23 cellular contexts compared by ENCODE assay signal in genomic region chrX:84219551-84219950, GRCh38. TPM values are rescaled to one million over a fixed set of nuclear protein-coding genes. Genes with fewer than 3 reads are reported as not detected.
DNase-seq lines count a peak whose midpoint lies in the region; ATAC-seq lines count a peak whose summit lies in the region.
"Had no signal": no experiment of that assay in that cellular context is flagged by ENCODE, and none has a peak within 500 bp of the region (broad histone marks: within the 10 kb centered on the region; RNA-seq: fewer than 3 reads in every experiment).

No MANE protein-coding gene starts in this region.

- no peak overlapping the region for H3K27ac Mint-ChIP-seq in effector memory CD8-positive, alpha-beta T cell
- H3K27ac Mint-ChIP-seq: activated naive CD8-positive, alpha-beta T cell treated with anti-CD3 and anti-CD28 coated beads, Interleukin-2, amount 10 ng/mL, durations not matched to agents 7 days and 5 days; activated T-helper 1 cell treated with anti-CD3 and anti-CD28 coated beads, Interleukin-12 subunit alpha, Interleukin-12 subunit beta, Interleukin-2, Interleukin-4 antibody, amounts not matched to agents 30 ng/mL and 10 ng/mL and 1 ng/mL, durations not matched to agents 14 hours and 24 hours and 36 hours had no signal

- peak; percentile 1 for DNase-seq in A172 (ENCODE audit: low spot score)
- peak; percentile 55 for DNase-seq in NCI-H226
- peak; percentile 18 for DNase-seq in epithelial cell of prostate (ENCODE audit: low read depth, low spot score)
- DNase-seq in HPDE6-E6E7 (ENCODE audit: extremely low spot score) = no peak
- DNase-seq in effector memory CD8-positive, alpha-beta T cell = no peak
- no peak for DNase-seq in hippocampal formation (lab: John Stamatoyannopoulos, UW)
- DNase-seq: activated naive CD8-positive, alpha-beta T cell treated with anti-CD3 and anti-CD28 coated beads, Interleukin-2, amount 10 ng/mL, durations not matched to agents 7 days and 5 days; central memory CD4-positive, alpha-beta T cell; hypothalamus; IMR-90; left ventricle myocardium inferior; MV-4-11; NCI-H446 treated with DMSO at 0.1 percent for 48 hours; Peyer's patch; stimulated activated CD4-positive, alpha-beta T cell treated with anti-CD3 and anti-CD28 coated beads, Interleukin-1b, Interleukin-23, amount 100 ng/mL, for 48 hours; SW 1271 had no signal

- H3K4me1 Mint-ChIP-seq in effector memory CD8-positive, alpha-beta T cell (ENCODE audit: low read depth in 2 of 2) = no peaks in the 10 kb centered on the region
- H3K4me1 Mint-ChIP-seq: activated naive CD8-positive, alpha-beta T cell treated with anti-CD3 and anti-CD28 coated beads, Interleukin-2, amount 10 ng/mL, durations not matched to agents 7 days and 5 days had no signal

- no peaks in the 10 kb centered on the region for H3K36me3 Mint-ChIP-seq in effector memory CD8-positive, alpha-beta T cell (ENCODE audit: insufficient read depth)
- H3K36me3 Mint-ChIP-seq: activated naive CD8-positive, alpha-beta T cell treated with anti-CD3 and anti-CD28 coated beads, Interleukin-2, amount 10 ng/mL, durations not matched to agents 7 days and 5 days had no signal

- ATAC-seq in GM18861 (IDR thresholded peaks at IDR 0.05; ENCODE audit: unreplicated experiment) (peak; percentile 71), HG02798 (IDR thresholded peaks at IDR 0.05; ENCODE audit: poor library complexity, unreplicated experiment) (no peak)
- ATAC-seq in effector memory CD8-positive, alpha-beta T cell (replicated peaks) = no peak
- ATAC-seq: HCT116, sciatic nerve had no signal

- H3K27me3 Mint-ChIP-seq in effector memory CD8-positive, alpha-beta T cell = no peaks in the 10 kb centered on the region
- H3K27me3 Mint-ChIP-seq: activated naive CD8-positive, alpha-beta T cell treated with anti-CD3 and anti-CD28 coated beads, Interleukin-2, amount 10 ng/mL, durations not matched to agents 7 days and 5 days had no signal

- H3K27ac ChIP-seq in epithelial cell of prostate = no peak overlapping the region
- H3K27ac ChIP-seq: left ventricle myocardium inferior, Peyer's patch, suprapubic skin, VCaP had no signal

- H3K4me3 Mint-ChIP-seq in effector memory CD8-positive, alpha-beta T cell = no peak overlapping the region
- H3K4me3 Mint-ChIP-seq: activated naive CD8-positive, alpha-beta T cell treated with anti-CD3 and anti-CD28 coated beads, Interleukin-2, amount 10 ng/mL, durations not matched to agents 7 days and 5 days; activated T-helper 1 cell treated with anti-CD3 and anti-CD28 coated beads, Interleukin-12 subunit alpha, Interleukin-12 subunit beta, Interleukin-2, Interleukin-4 antibody, amounts not matched to agents 30 ng/mL and 10 ng/mL and 1 ng/mL, durations not matched to agents 14 hours and 24 hours and 36 hours had no signal

- H3K9me3 Mint-ChIP-seq in effector memory CD8-positive, alpha-beta T cell = peaks cover 0 to 1% of the 10 kb centered on the region in 2 donors
- H3K9me3 Mint-ChIP-seq: activated naive CD8-positive, alpha-beta T cell treated with anti-CD3 and anti-CD28 coated beads, Interleukin-2, amount 10 ng/mL, durations not matched to agents 7 days and 5 days; activated T-helper 1 cell treated with anti-CD3 and anti-CD28 coated beads, Interleukin-12 subunit alpha, Interleukin-12 subunit beta, Interleukin-2, Interleukin-4 antibody, amounts not matched to agents 30 ng/mL and 10 ng/mL and 1 ng/mL, durations not matched to agents 14 hours and 24 hours and 36 hours had no signal

RNA-seq across cellular contexts. Expression of gene RPS6KA6, which starts 31.6 kb away (rescaled TPM):
- not detected in 2 replicates for total RNA-seq in A172 (2014; rRNA removed; shearing (Covaris generic))
- total RNA-seq: activated T-helper 1 cell treated with anti-CD3 and anti-CD28 coated beads, Interleukin-12 subunit alpha, Interleukin-12 subunit beta, Interleukin-2, Interleukin-4 antibody, amounts not matched to agents 30 ng/mL and 10 ng/mL and 1 ng/mL, durations not matched to agents 14 hours and 24 hours and 36 hours had no signal

Comparison
In these comparisons a context has a peak if more than half of its experiments do, and no peak if none do; other contexts are left out.
1. DNase-seq: peak in A172 (single experiment), NCI-H226 (single experiment) and epithelial cell of prostate (single experiment); none in HPDE6-E6E7 (single experiment), effector memory CD8-positive, alpha-beta T cell (0 of 3) and hippocampal formation (0 of 2).